In the genomic region with DNA sequence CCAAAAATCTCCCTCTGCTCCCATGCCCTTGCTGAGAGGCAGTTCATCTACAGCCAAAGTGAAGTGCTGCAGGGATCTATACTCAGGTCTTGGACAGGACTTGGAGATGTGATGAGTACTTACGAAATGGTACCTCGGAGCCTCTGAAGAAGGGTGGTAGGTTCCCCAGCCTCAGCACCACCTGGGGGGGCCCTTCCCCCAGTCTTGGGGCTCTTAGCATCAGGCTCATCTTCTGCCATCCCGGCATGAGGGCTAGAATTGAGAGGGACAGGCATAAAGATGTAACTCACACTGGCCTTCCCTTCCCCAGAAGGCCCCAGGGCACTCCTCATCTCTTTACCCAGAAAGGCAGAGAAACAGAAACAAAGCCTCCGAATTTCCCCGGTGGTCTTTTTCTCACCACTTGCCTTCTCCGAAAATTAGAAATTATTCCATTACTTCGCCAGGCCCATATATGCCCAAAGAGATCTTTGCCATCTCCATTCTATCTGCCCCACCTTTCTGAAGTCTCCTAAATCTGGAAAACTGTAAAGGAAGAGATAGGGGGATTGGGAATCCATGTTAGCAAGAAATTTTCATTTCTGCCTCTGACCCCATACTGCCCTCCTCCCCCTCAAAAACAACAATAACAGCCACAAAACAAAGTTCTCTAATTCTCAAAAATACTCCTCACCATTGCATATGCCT, we compare ENCODE assay signal across 8 cellular contexts. TPM values are rescaled to one million over a fixed set of nuclear protein-coding genes. Genes with fewer than 3 reads are reported as not detected.
A peak's percentile ranks its signal among the peaks of the same experiment; 100 is the strongest.
DNase-seq lines count a peak whose midpoint lies in the region; ATAC-seq and TF ChIP-seq lines count a peak whose summit lies in the region.

No MANE protein-coding gene starts in this region.

- peaks cover 0 to 12% (median 3%) of the 10 kb centered on the region in 7 donors for H3K9me3 Mint-ChIP-seq in CD14-positive monocyte
- H3K9me3 Mint-ChIP-seq in effector memory CD8-positive, alpha-beta T cell, result no peaks in the 10 kb centered on the region

- peaks cover 0 to 2% (median 0%) of the 10 kb centered on the region in 3 donors for H3K27me3 Mint-ChIP-seq in CD14-positive monocyte (ENCODE audit: low read depth in 3 of 3)
- no peaks in the 10 kb centered on the region for H3K27me3 Mint-ChIP-seq in effector memory CD8-positive, alpha-beta T cell

- H3K27ac Mint-ChIP-seq in CD14-positive monocyte, result peak overlapping the region; percentile 99 to 100 (median 100)
- peak overlapping the region; percentile 99 to 100 for H3K27ac Mint-ChIP-seq in effector memory CD8-positive, alpha-beta T cell

- peak overlapping the region; percentile 83 for H3K27ac ChIP-seq in PC-9

- peaks cover 8% of the 10 kb centered on the region; the same call in 1 of the 2 replicates for H3K79me2 ChIP-seq in PC-9 (ENCODE audit: low read depth)

- ATAC-seq in effector memory CD8-positive, alpha-beta T cell (replicated peaks), result no peak
- ATAC-seq in HG03354 (IDR thresholded peaks at IDR 0.05; ENCODE audit: poor library complexity, severe bottlenecking, unreplicated experiment), result no peak

- H3K4me3 ChIP-seq in PC-9 (peak overlapping the region; percentile 82), neuron (ENCODE audit: low read length) (peak overlapping the region; percentile 92)

- H3K4me1 ChIP-seq in PC-9 (replicated peaks; ENCODE audit: insufficient read depth) (peaks cover 11% of the 10 kb centered on the region), neuron (ENCODE audit: insufficient read depth, low read length) (peaks cover 34% of the 10 kb centered on the region)

- no peak for DNase-seq in CD14-positive monocyte (ENCODE audit: low spot score)
- DNase-seq in PC-9, result no peak
- DNase-seq in effector memory CD8-positive, alpha-beta T cell, result no peak
- DNase-seq in NOMO-1 treated with dmso at 0.1 percent for 144 hours (lab: John Stamatoyannopoulos, UW; ENCODE audit: unreplicated experiment), result no peak
- no peak for DNase-seq in H4 (ENCODE audit: low spot score)
- DNase-seq in NCI-H1092 treated with DMSO at 0.1 percent for 48 hours (lab: John Stamatoyannopoulos, UW), result no peak

- peak overlapping the region; percentile 93 to 94 for H3K4me3 Mint-ChIP-seq in CD14-positive monocyte
- peak overlapping the region; percentile 98 to 99 for H3K4me3 Mint-ChIP-seq in effector memory CD8-positive, alpha-beta T cell

- peaks cover 4% of the 10 kb centered on the region; the same call in 1 of the 2 replicates for H3K36me3 ChIP-seq in PC-9 (ENCODE audit: low read depth)
- peaks cover 31% of the 10 kb centered on the region for H3K36me3 ChIP-seq in neuron (ENCODE audit: insufficient read depth, low read length)

- H3K36me3 Mint-ChIP-seq in CD14-positive monocyte, result peaks cover 36 to 41% of the 10 kb centered on the region in 2 donors
- H3K36me3 Mint-ChIP-seq in effector memory CD8-positive, alpha-beta T cell (ENCODE audit: insufficient read depth), result peaks cover 46% of the 10 kb centered on the region

- H4K20me1 ChIP-seq in PC-9 (ENCODE audit: insufficient read depth), result no peaks in the 10 kb centered on the region

- intact Hi-C loops in CD14-positive monocyte (cut with micrococcal nuclease), result loop anchor here in 1 of 2 donors (5.0 kb wide), 2 partner anchors 51 to 159 kb away; partner anchors contain the start of gene PSMB4
- intact Hi-C loops in PC-9 (cut with micrococcal nuclease; ENCODE audit: unreplicated experiment), result loop anchor here (2.0 kb wide), 1 partner anchor 53 kb away; the partner anchor contains the start of gene PSMB4

- TSS peak; percentile 69 for BruUV-seq in PC-9 (replicated peaks; lab: Mats Ljungman, UMichigan)

- no peaks in the 10 kb centered on the region for H3K9me2 ChIP-seq in PC-9 (ENCODE audit: insufficient read depth)

- H2AFZ ChIP-seq in PC-9 (peak overlapping the region; percentile 82), neuron (ENCODE audit: low read depth, low read length) (peak overlapping the region; percentile 62)

- H3K4me1 Mint-ChIP-seq in CD14-positive monocyte, result peaks cover 32% of the 10 kb centered on the region
- peaks cover 29% of the 10 kb centered on the region in 2 donors for H3K4me1 Mint-ChIP-seq in effector memory CD8-positive, alpha-beta T cell (ENCODE audit: low read depth in 2 of 2)

- peaks cover 8% of the 10 kb centered on the region for H3F3A ChIP-seq in PC-9 (ENCODE audit: insufficient read depth, low read depth)

- CTCF ChIA-PET in PC-9 (lab: Charles Lee), result no interaction called here

- H3K4me2 ChIP-seq in PC-9, result peak overlapping the region; percentile 98

- no peaks in the 10 kb centered on the region for H3K27me3 ChIP-seq in PC-9 (ENCODE audit: insufficient read depth, low read depth)
- no peaks in the 10 kb centered on the region for H3K27me3 ChIP-seq in neuron (ENCODE audit: insufficient read depth, low read length)

- TF ChIP-seq CTCF in CD14-positive monocyte (IDR thresholded peaks at IDR 0.05) (no peak), PC-9 (conservative IDR thresholded peaks at IDR 0.05) (no peak)

- H3K9me3 ChIP-seq in PC-9 (ENCODE audit: insufficient read depth, low read depth) (no peaks in the 10 kb centered on the region; the same call in 1 of the 2 replicates), neuron (ENCODE audit: low read length) (no peaks in the 10 kb centered on the region)

- POLR2A ChIA-PET in PC-9 (lab: Charles Lee; ENCODE audit: unreplicated experiment), result no interaction called here

RNA-seq across cellular contexts. Expression of gene RFX5, which starts 0.8 kb away (rescaled TPM):
- 10 to 100 TPM; 39.3 to 43.5 TPM for polyA plus RNA-seq in CD14-positive monocyte
- total RNA-seq in PC-9 (2021), result 73.6 and 75.7 TPM in 2 replicates
- total RNA-seq in H4 (2014; rRNA removed; shearing (Covaris generic)), result 49.6 and 49.7 TPM in 2 replicates

RNA-seq across cellular contexts. Expression of gene PI4KB, which starts 19.0 kb away (rescaled TPM):
- 10 to 100 TPM; 37.8 to 50.3 TPM for polyA plus RNA-seq in CD14-positive monocyte
- total RNA-seq in PC-9 (2021), result 40.0 and 44.3 TPM in 2 replicates
- total RNA-seq in H4 (2014; rRNA removed; shearing (Covaris generic)), result 19.7 and 21.2 TPM in 2 replicates

RNA-seq across cellular contexts. Expression of gene SELENBP1, which starts 26.3 kb away (rescaled TPM):
- polyA plus RNA-seq in CD14-positive monocyte, result under 1 TPM in 1 of 2 donors, not detected in 1; 0.61 TPM
- total RNA-seq in PC-9 (2021), result 11.3 and 18.4 TPM in 2 replicates
- total RNA-seq in H4 (2014; rRNA removed; shearing (Covaris generic)), result 3.3 and 5.8 TPM in 2 replicates

RNA-seq across cellular contexts. Expression of gene PSMB4, which starts 53.1 kb away (rescaled TPM):
- polyA plus RNA-seq in CD14-positive monocyte, result 10 to 100 TPM; 69.6 to 85.6 TPM
- total RNA-seq in PC-9 (2021), result 334 and 345 TPM in 2 replicates
- 726 and 740 TPM in 2 replicates for total RNA-seq in H4 (2014; rRNA removed; shearing (Covaris generic))
